Comparison of ENCODE assay signal across 16 cellular contexts in genomic region chr3:43017038-43017437, GRCh38. TPM values are rescaled to one million over a fixed set of nuclear protein-coding genes. Genes with fewer than 3 reads are reported as not detected.
A peak's percentile ranks its signal among the peaks of the same experiment; 100 is the strongest.
DNase-seq lines count a peak whose midpoint lies in the region; ATAC-seq and TF ChIP-seq lines count a peak whose summit lies in the region.
"Had no signal": no experiment of that assay in that cellular context is flagged by ENCODE, and none has a peak within 500 bp of the region (broad histone marks: within the 10 kb centered on the region; RNA-seq: fewer than 3 reads in every experiment).

No MANE protein-coding gene starts in this region.

- no peak overlapping the region for H3K18ac ChIP-seq in neuronal stem cell (ENCODE audit: low read length)

- H3K4me1 ChIP-seq in BLaER1 (peaks cover 27% of the 10 kb centered on the region), neuronal stem cell (ENCODE audit: control insufficient read depth in 2 of 2, insufficient read depth in 1 of 2, low read depth in 1 of 2, low read length in 2 of 2) (peaks cover 0 to 2% of the 10 kb centered on the region in 2 donors)
- peaks cover 53% of the 10 kb centered on the region for H3K4me1 ChIP-seq in CD8-positive, alpha-beta T cell (ENCODE audit: insufficient read depth, low read length)

- CTCF ChIA-PET in CD8-positive, alpha-beta T cell (lab: Charles Lee): no interaction called here

- peak overlapping the region; percentile 74 for H3K23ac ChIP-seq in neuronal stem cell (ENCODE audit: low read depth, low read length, poor library complexity)

- no peak overlapping the region for H3K4me2 ChIP-seq in BLaER1
- no peak overlapping the region for H3K4me2 ChIP-seq in neuronal stem cell (ENCODE audit: insufficient read depth, low read length, poor library complexity, severe bottlenecking)

- H4K20me1 ChIP-seq in BLaER1: no peaks in the 10 kb centered on the region

- H2BK120ac ChIP-seq in neuronal stem cell (ENCODE audit: low read depth, low read length): no peak overlapping the region

- peaks cover 2% of the 10 kb centered on the region for H3K36me3 Mint-ChIP-seq in CD8-positive, alpha-beta T cell

- H3K14ac ChIP-seq in neuronal stem cell (ENCODE audit: low read length): no peak overlapping the region

- no peak overlapping the region for H3K4me3 Mint-ChIP-seq in CD8-positive, alpha-beta T cell

- H2BK5ac ChIP-seq in neuronal stem cell (ENCODE audit: low read length): no peak overlapping the region

- no peaks in the 10 kb centered on the region for H3K79me1 ChIP-seq in neuronal stem cell (ENCODE audit: low read depth, low read length)

- no CpG with 5 or more reads among the region's 1 CpG for WGBS in neuronal stem cell (ENCODE audit: extremely low coverage in 2 of 2, insufficient read length in 2 of 2, insufficient replicate concordance in 1 of 2), 2 donors

- POLR2A ChIA-PET in CD8-positive, alpha-beta T cell (lab: Charles Lee): no interaction called here

- H2AFZ ChIP-seq in neuronal stem cell (ENCODE audit: low read length): no peak overlapping the region

- H3K9me3 Mint-ChIP-seq in CD8-positive, alpha-beta T cell: peaks cover 2% of the 10 kb centered on the region

- H4K8ac ChIP-seq in neuronal stem cell (ENCODE audit: low read depth, low read length): peak overlapping the region; percentile 70

- H3K4me1 Mint-ChIP-seq in CD8-positive, alpha-beta T cell (ENCODE audit: low read depth): peaks cover 34% of the 10 kb centered on the region

- H3K36me3 ChIP-seq in BLaER1: no peaks in the 10 kb centered on the region
- no peaks in the 10 kb centered on the region for H3K36me3 ChIP-seq in CD8-positive, alpha-beta T cell (ENCODE audit: insufficient read depth, low read length)
- no peaks in the 10 kb centered on the region for H3K36me3 ChIP-seq in neuronal stem cell (replicated peaks in 1 of 2; ENCODE audit: control insufficient read depth in 2 of 2, insufficient read depth in 2 of 2, low read length in 2 of 2)
- no peaks in the 10 kb centered on the region for H3K36me3 ChIP-seq in MG63

- TF ChIP-seq CTCF in CD8-positive, alpha-beta T cell (IDR thresholded peaks at IDR 0.05): no peak

- H3K9ac ChIP-seq in BLaER1: no peak overlapping the region
- H3K9ac ChIP-seq in neuronal stem cell (ENCODE audit: low read depth, low read length, poor library complexity): no peak overlapping the region

- no peak overlapping the region for H2BK15ac ChIP-seq in neuronal stem cell (ENCODE audit: low read length)

- H3K27me3 ChIP-seq in BLaER1 (no peaks in the 10 kb centered on the region), neuronal stem cell (ENCODE audit: control insufficient read depth in 3 of 3, insufficient read depth in 3 of 3, low read depth in 1 of 3, low read length in 3 of 3) (peaks cover 0 to 8% (median 0%) of the 10 kb centered on the region in 3 experiments), MG63 (no peaks in the 10 kb centered on the region)
- H3K27me3 ChIP-seq in CD8-positive, alpha-beta T cell (ENCODE audit: insufficient read depth, low read length): no peaks in the 10 kb centered on the region

- H3K9me3 ChIP-seq in BLaER1: peaks cover 68% of the 10 kb centered on the region
- H3K9me3 ChIP-seq in CD8-positive, alpha-beta T cell (ENCODE audit: low read length): peaks cover 51% of the 10 kb centered on the region
- H3K9me3 ChIP-seq in neuronal stem cell (replicated peaks in 1 of 2; ENCODE audit: control insufficient read depth in 2 of 2, insufficient read depth in 1 of 2, low read depth in 1 of 2, low read length in 2 of 2): peaks cover 4 to 9% of the 10 kb centered on the region in 2 donors
- no peaks in the 10 kb centered on the region for H3K9me3 ChIP-seq in MG63

- no peak overlapping the region for H2BK12ac ChIP-seq in neuronal stem cell (ENCODE audit: low read length)

- no peak overlapping the region for H2AK5ac ChIP-seq in neuronal stem cell (ENCODE audit: low read depth, low read length)

- 0 out of 2 replicates have a peak overlapping the region, but pooled peaks have one; percentile 70 for H3K27ac ChIP-seq in BLaER1
- H3K27ac ChIP-seq in CD8-positive, alpha-beta T cell (ENCODE audit: low read depth, low read length): peak overlapping the region; percentile 63
- H3K27ac ChIP-seq in neuronal stem cell (replicated peaks; ENCODE audit: low read length): no peak overlapping the region

- H4K91ac ChIP-seq in neuronal stem cell (ENCODE audit: low read depth, low read length, poor library complexity): no peak overlapping the region

- ATAC-seq in CD8-positive, alpha-beta T cell: no peak
- no peak for ATAC-seq in HG02852 (IDR thresholded peaks at IDR 0.05; ENCODE audit: unreplicated experiment)
- ATAC-seq: GM12878, PC-3 had no signal

- H3K4ac ChIP-seq in neuronal stem cell (ENCODE audit: low read length): no peak overlapping the region

- intact Hi-C loops in CD8-positive, alpha-beta T cell (cut with DNase I, micrococcal nuclease): loop anchor here in 1 of 2 experiments (5.0 kb wide), 1 partner anchor 90 kb away; the partner anchor contains the start of gene POMGNT2

- no peak overlapping the region for H3K27ac Mint-ChIP-seq in CD8-positive, alpha-beta T cell

- H3K4me3 ChIP-seq in BLaER1: no peak overlapping the region
- no peak overlapping the region for H3K4me3 ChIP-seq in CD8-positive, alpha-beta T cell (ENCODE audit: low read depth, low read length)
- H3K4me3 ChIP-seq in neuronal stem cell (ENCODE audit: low read length in 2 of 2): no peak overlapping the region
- no peak overlapping the region for H3K4me3 ChIP-seq in MG63
- H3K4me3 ChIP-seq: GM12878 had no signal

- no peaks in the 10 kb centered on the region for H3K27me3 Mint-ChIP-seq in CD8-positive, alpha-beta T cell (ENCODE audit: low read depth)

- peak in 1 of 7 experiments; percentile 48 for DNase-seq in CD8-positive, alpha-beta T cell
- DNase-seq in RKO (ENCODE audit: low spot score): peak; percentile 22
- no peak for DNase-seq in neuronal stem cell (ENCODE audit: low spot score)
- no peak for DNase-seq in SIG-M5 treated with dmso at 0.1 percent for 504 hours (lab: John Stamatoyannopoulos, UW; ENCODE audit: unreplicated experiment)
- no peak for DNase-seq in MG63
- DNase-seq: COR-L47, KBM-7, NCI-H1417, NCI-H1930, NCI-H345, NCI-H524 treated with DMSO at 0.1 percent for 48 hours, PC-3, SIG-M5 had no signal

RNA-seq across cellular contexts. Expression of gene GASK1A, which starts 37.9 kb away (rescaled TPM):
- total RNA-seq in CD8-positive, alpha-beta T cell: under 1 TPM in 1 of 2 experiments, not detected in 1; 0.19 TPM
- polyA plus RNA-seq in neuronal stem cell (2013, experiment 1 of 2): 1.8 TPM
- 1.7 TPM for polyA plus RNA-seq in neuronal stem cell (2013, experiment 2 of 2)
- total RNA-seq in MG63 (2014; rRNA removed; shearing (Covaris generic); ENCODE audit: low replicate concordance): 0.15 TPM in 1 of 2 replicates, not detected in the other
- polyA plus RNA-seq: GM12878 had no signal
